Comparison of ENCODE assay signal across 1 cellular context in the genomic region with DNA sequence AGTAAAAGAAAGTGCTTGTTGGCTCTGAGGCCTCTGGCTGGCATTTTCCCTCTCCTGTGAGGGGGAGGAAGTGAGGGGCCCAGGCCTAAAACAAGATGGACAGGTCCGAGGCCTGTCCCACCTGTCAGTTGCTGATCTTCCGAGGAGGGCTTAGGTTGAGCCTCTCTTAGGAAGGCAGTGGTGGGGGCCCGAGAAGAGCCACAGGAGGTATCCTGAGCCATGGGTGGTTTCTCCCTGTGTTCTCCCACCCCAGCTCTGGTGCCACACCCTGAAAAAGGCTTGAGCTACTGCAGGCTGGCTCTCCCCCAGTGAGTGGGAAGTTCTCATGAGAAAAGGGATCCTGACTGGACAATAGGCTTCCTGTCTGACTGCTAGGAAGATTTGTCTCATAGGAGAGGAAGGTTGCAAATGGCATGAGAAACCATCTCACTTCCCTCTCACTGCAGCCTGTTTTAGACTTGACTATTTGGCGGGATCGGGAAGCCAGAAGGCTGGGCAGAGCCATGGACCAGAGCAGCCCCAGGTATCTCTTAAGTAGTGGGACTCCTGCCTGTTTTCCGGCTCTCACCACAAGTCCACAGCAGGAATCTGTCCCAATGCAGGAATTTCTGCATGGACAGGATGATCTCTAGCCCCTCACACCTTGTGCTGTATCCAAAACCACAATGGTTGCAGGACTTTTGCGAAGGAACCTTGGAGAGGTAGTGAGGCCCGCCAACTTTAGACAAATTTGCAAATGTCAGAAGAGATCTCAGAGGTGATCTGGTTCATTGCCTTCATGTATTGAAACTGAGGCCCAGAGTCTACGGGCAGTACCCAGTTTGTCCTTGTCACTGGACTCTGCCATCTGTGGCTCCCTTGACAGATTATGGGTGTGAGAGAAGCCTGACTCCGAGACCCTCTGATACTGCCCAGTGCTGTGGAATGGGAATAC.
A peak's percentile ranks its signal among the peaks of the same experiment; 100 is the strongest.
TF ChIP-seq lines count a peak whose summit lies in the region.

No MANE protein-coding gene starts in this region.

TF ChIP-seq in HepG2, 621 proteins besides CTCF, POLR2A, EP300 and RAD21 (continued from another document and continues in another):
- no peak for TF ChIP-seq ZBTB34 (CRISPR knock-in tag; IDR thresholded peaks at IDR 0.05)
- TF ChIP-seq, protein P1, sequence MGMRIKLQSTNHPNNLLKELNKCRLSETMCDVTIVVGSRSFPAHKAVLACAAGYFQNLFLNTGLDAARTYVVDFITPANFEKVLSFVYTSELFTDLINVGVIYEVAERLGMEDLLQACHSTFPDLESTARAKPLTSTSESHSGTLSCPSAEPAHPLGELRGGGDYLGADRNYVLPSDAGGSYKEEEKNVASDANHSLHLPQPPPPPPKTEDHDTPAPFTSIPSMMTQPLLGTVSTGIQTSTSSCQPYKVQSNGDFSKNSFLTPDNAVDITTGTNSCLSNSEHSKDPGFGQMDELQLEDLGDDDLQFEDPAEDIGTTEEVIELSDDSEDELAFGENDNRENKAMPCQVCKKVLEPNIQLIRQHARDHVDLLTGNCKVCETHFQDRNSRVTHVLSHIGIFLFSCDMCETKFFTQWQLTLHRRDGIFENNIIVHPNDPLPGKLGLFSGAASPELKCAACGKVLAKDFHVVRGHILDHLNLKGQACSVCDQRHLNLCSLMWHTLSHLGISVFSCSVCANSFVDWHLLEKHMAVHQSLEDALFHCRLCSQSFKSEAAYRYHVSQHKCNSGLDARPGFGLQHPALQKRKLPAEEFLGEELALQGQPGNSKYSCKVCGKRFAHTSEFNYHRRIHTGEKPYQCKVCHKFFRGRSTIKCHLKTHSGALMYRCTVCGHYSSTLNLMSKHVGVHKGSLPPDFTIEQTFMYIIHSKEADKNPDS (CRISPR knock-in tag; IDR thresholded peaks at IDR 0.05), result no peak
- TF ChIP-seq IKZF4 (CRISPR knock-in tag; IDR thresholded peaks at IDR 0.05; ENCODE audit: borderline replicate concordance, low read depth, not compliant biosample characterization), result no peak
- TF ChIP-seq MED13 (CRISPR knock-in tag; IDR thresholded peaks at IDR 0.05), result no peak
- TF ChIP-seq BCLAF1 (IDR thresholded peaks at IDR 0.05), result no peak
- no peak for TF ChIP-seq MBNL3 (CRISPR knock-in tag; conservative IDR thresholded peaks at IDR 0.05)
- no peak for TF ChIP-seq ZNF326 (CRISPR knock-in tag; IDR thresholded peaks at IDR 0.05; ENCODE audit: borderline replicate concordance)
- TF ChIP-seq THAP8 (CRISPR knock-in tag; IDR thresholded peaks at IDR 0.05; ENCODE audit: borderline replicate concordance), result no peak
- no peak for TF ChIP-seq ZNF589 (CRISPR knock-in tag; conservative IDR thresholded peaks at IDR 0.05)
- TF ChIP-seq ZNF619 (CRISPR knock-in tag; IDR thresholded peaks at IDR 0.05), result no peak
- TF ChIP-seq, protein P2, sequence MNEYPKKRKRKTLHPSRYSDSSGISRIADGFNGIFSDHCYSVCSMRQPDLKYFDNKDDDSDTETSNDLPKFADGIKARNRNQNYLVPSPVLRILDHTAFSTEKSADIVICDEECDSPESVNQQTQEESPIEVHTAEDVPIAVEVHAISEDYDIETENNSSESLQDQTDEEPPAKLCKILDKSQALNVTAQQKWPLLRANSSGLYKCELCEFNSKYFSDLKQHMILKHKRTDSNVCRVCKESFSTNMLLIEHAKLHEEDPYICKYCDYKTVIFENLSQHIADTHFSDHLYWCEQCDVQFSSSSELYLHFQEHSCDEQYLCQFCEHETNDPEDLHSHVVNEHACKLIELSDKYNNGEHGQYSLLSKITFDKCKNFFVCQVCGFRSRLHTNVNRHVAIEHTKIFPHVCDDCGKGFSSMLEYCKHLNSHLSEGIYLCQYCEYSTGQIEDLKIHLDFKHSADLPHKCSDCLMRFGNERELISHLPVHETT (CRISPR knock-in tag; conservative IDR thresholded peaks at IDR 0.05), result no peak
- TF ChIP-seq YEATS2 (CRISPR knock-in tag; IDR thresholded peaks at IDR 0.05; ENCODE audit: borderline replicate concordance), result peak; percentile 30; the same call in 1 of the 2 replicates
- TF ChIP-seq ZZZ3 (CRISPR knock-in tag; IDR thresholded peaks at IDR 0.05; ENCODE audit: borderline replicate concordance), result no peak
- TF ChIP-seq ZNF451 (CRISPR knock-in tag; IDR thresholded peaks at IDR 0.05), result no peak
- TF ChIP-seq, protein P3, sequence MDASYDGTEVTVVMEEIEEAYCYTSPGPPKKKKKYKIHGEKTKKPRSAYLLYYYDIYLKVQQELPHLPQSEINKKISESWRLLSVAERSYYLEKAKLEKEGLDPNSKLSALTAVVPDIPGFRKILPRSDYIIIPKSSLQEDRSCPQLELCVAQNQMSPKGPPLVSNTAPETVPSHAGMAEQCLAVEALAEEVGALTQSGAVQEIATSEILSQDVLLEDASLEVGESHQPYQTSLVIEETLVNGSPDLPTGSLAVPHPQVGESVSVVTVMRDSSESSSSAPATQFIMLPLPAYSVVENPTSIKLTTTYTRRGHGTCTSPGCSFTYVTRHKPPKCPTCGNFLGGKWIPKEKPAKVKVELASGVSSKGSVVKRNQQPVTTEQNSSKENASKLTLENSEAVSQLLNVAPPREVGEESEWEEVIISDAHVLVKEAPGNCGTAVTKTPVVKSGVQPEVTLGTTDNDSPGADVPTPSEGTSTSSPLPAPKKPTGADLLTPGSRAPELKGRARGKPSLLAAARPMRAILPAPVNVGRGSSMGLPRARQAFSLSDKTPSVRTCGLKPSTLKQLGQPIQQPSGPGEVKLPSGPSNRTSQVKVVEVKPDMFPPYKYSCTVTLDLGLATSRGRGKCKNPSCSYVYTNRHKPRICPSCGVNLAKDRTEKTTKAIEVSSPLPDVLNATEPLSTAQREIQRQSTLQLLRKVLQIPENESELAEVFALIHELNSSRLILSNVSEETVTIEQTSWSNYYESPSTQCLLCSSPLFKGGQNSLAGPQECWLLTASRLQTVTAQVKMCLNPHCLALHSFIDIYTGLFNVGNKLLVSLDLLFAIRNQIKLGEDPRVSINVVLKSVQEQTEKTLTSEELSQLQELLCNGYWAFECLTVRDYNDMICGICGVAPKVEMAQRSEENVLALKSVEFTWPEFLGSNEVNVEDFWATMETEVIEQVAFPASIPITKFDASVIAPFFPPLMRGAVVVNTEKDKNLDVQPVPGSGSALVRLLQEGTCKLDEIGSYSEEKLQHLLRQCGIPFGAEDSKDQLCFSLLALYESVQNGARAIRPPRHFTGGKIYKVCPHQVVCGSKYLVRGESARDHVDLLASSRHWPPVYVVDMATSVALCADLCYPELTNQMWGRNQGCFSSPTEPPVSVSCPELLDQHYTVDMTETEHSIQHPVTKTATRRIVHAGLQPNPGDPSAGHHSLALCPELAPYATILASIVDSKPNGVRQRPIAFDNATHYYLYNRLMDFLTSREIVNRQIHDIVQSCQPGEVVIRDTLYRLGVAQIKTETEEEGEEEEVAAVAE (CRISPR knock-in tag; IDR thresholded peaks at IDR 0.05; ENCODE audit: borderline replicate concordance), result no peak
- no peak for TF ChIP-seq KDM5A (IDR thresholded peaks at IDR 0.05; ENCODE audit: borderline replicate concordance, low read length)
- TF ChIP-seq AHR (CRISPR knock-in tag; IDR thresholded peaks at IDR 0.05), result no peak
- 0 out of 2 replicates have a peak, but pooled peaks have one; percentile 1 for TF ChIP-seq MEF2D (CRISPR knock-in tag; IDR thresholded peaks at IDR 0.05)
- TF ChIP-seq SKI (IDR thresholded peaks at IDR 0.05; ENCODE audit: partially characterized antibody), result no peak
- no peak for TF ChIP-seq SRF (IDR thresholded peaks at IDR 0.05; ENCODE audit: low read depth, low read length)
- no peak for TF ChIP-seq ZFP82 (CRISPR knock-in tag; IDR thresholded peaks at IDR 0.05; ENCODE audit: borderline replicate concordance)
- TF ChIP-seq SP5 (CRISPR knock-in tag; IDR thresholded peaks at IDR 0.05; ENCODE audit: borderline replicate concordance, low read depth), result no peak
- TF ChIP-seq MAFG (CRISPR knock-in tag; IDR thresholded peaks at IDR 0.05), result no peak
- TF ChIP-seq, protein P4, sequence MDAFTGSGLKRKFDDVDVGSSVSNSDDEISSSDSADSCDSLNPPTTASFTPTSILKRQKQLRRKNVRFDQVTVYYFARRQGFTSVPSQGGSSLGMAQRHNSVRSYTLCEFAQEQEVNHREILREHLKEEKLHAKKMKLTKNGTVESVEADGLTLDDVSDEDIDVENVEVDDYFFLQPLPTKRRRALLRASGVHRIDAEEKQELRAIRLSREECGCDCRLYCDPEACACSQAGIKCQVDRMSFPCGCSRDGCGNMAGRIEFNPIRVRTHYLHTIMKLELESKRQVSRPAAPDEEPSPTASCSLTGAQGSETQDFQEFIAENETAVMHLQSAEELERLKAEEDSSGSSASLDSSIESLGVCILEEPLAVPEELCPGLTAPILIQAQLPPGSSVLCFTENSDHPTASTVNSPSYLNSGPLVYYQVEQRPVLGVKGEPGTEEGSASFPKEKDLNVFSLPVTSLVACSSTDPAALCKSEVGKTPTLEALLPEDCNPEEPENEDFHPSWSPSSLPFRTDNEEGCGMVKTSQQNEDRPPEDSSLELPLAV (CRISPR knock-in tag; conservative IDR thresholded peaks at IDR 0.05; ENCODE audit: low read depth), result no peak
- TF ChIP-seq NKX3-1 (CRISPR knock-in tag; IDR thresholded peaks at IDR 0.05), result no peak
- TF ChIP-seq, protein P5, sequence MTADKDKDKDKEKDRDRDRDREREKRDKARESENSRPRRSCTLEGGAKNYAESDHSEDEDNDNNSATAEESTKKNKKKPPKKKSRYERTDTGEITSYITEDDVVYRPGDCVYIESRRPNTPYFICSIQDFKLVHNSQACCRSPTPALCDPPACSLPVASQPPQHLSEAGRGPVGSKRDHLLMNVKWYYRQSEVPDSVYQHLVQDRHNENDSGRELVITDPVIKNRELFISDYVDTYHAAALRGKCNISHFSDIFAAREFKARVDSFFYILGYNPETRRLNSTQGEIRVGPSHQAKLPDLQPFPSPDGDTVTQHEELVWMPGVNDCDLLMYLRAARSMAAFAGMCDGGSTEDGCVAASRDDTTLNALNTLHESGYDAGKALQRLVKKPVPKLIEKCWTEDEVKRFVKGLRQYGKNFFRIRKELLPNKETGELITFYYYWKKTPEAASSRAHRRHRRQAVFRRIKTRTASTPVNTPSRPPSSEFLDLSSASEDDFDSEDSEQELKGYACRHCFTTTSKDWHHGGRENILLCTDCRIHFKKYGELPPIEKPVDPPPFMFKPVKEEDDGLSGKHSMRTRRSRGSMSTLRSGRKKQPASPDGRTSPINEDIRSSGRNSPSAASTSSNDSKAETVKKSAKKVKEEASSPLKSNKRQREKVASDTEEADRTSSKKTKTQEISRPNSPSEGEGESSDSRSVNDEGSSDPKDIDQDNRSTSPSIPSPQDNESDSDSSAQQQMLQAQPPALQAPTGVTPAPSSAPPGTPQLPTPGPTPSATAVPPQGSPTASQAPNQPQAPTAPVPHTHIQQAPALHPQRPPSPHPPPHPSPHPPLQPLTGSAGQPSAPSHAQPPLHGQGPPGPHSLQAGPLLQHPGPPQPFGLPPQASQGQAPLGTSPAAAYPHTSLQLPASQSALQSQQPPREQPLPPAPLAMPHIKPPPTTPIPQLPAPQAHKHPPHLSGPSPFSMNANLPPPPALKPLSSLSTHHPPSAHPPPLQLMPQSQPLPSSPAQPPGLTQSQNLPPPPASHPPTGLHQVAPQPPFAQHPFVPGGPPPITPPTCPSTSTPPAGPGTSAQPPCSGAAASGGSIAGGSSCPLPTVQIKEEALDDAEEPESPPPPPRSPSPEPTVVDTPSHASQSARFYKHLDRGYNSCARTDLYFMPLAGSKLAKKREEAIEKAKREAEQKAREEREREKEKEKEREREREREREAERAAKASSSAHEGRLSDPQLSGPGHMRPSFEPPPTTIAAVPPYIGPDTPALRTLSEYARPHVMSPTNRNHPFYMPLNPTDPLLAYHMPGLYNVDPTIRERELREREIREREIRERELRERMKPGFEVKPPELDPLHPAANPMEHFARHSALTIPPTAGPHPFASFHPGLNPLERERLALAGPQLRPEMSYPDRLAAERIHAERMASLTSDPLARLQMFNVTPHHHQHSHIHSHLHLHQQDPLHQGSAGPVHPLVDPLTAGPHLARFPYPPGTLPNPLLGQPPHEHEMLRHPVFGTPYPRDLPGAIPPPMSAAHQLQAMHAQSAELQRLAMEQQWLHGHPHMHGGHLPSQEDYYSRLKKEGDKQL (CRISPR knock-in tag; IDR thresholded peaks at IDR 0.05; ENCODE audit: low read depth), result no peak
- no peak for TF ChIP-seq ZFP37 (CRISPR knock-in tag; IDR thresholded peaks at IDR 0.05; ENCODE audit: borderline replicate concordance)
